Comparison of ENCODE assay signal across 3 cellular contexts in the genomic region with DNA sequence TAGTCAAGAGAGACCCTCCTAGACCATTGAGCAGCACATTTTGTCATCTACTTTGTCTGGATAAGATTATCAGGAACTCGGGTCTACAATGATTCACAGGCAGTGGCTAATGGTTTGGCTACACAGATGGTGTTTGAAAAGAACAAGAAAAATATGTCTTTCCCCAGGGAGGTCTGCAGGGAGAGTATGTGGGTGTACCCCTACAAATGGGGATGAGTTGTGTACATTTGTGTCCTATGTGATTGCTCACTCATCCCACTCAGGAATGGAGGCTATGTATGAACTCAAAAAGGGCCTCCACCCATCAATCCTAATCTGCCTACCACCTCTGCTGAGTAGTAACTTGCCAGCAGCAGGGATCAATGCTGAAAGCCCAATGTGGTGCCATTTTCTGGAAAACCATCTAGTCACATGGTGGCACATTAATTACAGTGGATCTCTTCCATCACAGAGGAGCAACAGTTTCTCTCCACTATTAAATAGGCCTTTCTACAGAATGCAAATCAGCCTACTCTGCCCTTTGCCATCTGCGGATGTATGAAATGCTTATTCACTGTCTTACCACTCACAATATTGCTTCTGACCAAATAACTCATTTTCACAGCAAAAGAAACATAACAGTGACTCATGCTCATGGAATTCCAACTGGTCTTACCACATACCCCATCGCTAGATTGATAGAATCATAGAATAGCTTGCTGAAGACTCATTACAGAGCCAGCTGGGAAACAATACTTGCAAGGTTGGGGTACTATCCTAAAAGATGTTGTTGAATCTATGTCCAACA.
A peak's percentile ranks its signal among the peaks of the same experiment; 100 is the strongest.
TF ChIP-seq lines count a peak whose summit lies in the region.

No MANE protein-coding gene starts in this region.

TF ChIP-seq in A549, 52 proteins besides CTCF, POLR2A, EP300 and RAD21:
- no peak for TF ChIP-seq CBX2 (IDR thresholded peaks at IDR 0.05; ENCODE audit: borderline replicate concordance, low read depth)
- TF ChIP-seq FOSL2 (IDR thresholded peaks at IDR 0.05), result no peak
- TF ChIP-seq FOSL2 (CRISPR knock-in tag; IDR thresholded peaks at IDR 0.05), result peak; percentile 53; the same call in 1 of the 2 replicates
- TF ChIP-seq GATA3 (IDR thresholded peaks at IDR 0.05; ENCODE audit: borderline replicate concordance), result no peak
- no peak for TF ChIP-seq EHF (CRISPR knock-in tag; IDR thresholded peaks at IDR 0.05)
- no peak for TF ChIP-seq CHD4 (IDR thresholded peaks at IDR 0.05; ENCODE audit: borderline replicate concordance)
- no peak for TF ChIP-seq MAFK (IDR thresholded peaks at IDR 0.05; ENCODE audit: partially characterized antibody)

TF ChIP-seq in HCT116, 20 proteins besides CTCF, POLR2A, EP300 and RAD21:
- TF ChIP-seq SRF (IDR thresholded peaks at IDR 0.05; ENCODE audit: low read depth) (no peak), JUND (IDR thresholded peaks at IDR 0.05) (no peak), CBX3 (IDR thresholded peaks at IDR 0.05; ENCODE audit: low read depth) (no peak), EGR1 (IDR thresholded peaks at IDR 0.05; ENCODE audit: low read depth) (no peak), EZH2 (IDR thresholded peaks at IDR 0.05) (no peak), EZH2phosphoT487 (IDR thresholded peaks at IDR 0.05; ENCODE audit: borderline replicate concordance) (no peak), CEBPB (IDR thresholded peaks at IDR 0.05; ENCODE audit: low read depth) (no peak), SP1 (IDR thresholded peaks at IDR 0.05; ENCODE audit: low read depth) (no peak), FOSL1 (IDR thresholded peaks at IDR 0.05; ENCODE audit: low read depth) (no peak), SIN3A (IDR thresholded peaks at IDR 0.05; ENCODE audit: low read depth) (no peak)
- TF ChIP-seq, protein P1, sequence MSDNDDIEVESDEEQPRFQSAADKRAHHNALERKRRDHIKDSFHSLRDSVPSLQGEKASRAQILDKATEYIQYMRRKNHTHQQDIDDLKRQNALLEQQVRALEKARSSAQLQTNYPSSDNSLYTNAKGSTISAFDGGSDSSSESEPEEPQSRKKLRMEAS (IDR thresholded peaks at IDR 0.05), result no peak
- TF ChIP-seq, protein P2, sequence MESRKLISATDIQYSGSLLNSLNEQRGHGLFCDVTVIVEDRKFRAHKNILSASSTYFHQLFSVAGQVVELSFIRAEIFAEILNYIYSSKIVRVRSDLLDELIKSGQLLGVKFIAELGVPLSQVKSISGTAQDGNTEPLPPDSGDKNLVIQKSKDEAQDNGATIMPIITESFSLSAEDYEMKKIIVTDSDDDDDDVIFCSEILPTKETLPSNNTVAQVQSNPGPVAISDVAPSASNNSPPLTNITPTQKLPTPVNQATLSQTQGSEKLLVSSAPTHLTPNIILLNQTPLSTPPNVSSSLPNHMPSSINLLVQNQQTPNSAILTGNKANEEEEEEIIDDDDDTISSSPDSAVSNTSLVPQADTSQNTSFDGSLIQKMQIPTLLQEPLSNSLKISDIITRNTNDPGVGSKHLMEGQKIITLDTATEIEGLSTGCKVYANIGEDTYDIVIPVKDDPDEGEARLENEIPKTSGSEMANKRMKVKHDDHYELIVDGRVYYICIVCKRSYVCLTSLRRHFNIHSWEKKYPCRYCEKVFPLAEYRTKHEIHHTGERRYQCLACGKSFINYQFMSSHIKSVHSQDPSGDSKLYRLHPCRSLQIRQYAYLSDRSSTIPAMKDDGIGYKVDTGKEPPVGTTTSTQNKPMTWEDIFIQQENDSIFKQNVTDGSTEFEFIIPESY (IDR thresholded peaks at IDR 0.05; ENCODE audit: extremely low read depth, insufficient replicate concordance, low read length), result no peak
- TF ChIP-seq, protein P3, sequence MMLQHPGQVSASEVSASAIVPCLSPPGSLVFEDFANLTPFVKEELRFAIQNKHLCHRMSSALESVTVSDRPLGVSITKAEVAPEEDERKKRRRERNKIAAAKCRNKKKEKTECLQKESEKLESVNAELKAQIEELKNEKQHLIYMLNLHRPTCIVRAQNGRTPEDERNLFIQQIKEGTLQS (IDR thresholded peaks at IDR 0.05), result no peak

TF ChIP-seq in SK-N-SH, 30 proteins besides CTCF, POLR2A, EP300 and RAD21:
- TF ChIP-seq, protein P4, sequence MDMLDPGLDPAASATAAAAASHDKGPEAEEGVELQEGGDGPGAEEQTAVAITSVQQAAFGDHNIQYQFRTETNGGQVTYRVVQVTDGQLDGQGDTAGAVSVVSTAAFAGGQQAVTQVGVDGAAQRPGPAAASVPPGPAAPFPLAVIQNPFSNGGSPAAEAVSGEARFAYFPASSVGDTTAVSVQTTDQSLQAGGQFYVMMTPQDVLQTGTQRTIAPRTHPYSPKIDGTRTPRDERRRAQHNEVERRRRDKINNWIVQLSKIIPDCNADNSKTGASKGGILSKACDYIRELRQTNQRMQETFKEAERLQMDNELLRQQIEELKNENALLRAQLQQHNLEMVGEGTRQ (IDR thresholded peaks at IDR 0.05; ENCODE audit: borderline replicate concordance, low read depth, low read length), result no peak
- TF ChIP-seq TAF1 (IDR thresholded peaks at IDR 0.05; ENCODE audit: borderline replicate concordance, low read depth, low read length), result no peak
- no peak for TF ChIP-seq MXI1 (IDR thresholded peaks at IDR 0.05; ENCODE audit: low read depth, low read length)
- no peak for TF ChIP-seq JUND (IDR thresholded peaks at IDR 0.05)
- TF ChIP-seq POLR2AphosphoS5 (IDR thresholded peaks at IDR 0.05; ENCODE audit: low read depth, low read length), result no peak
- TF ChIP-seq, protein P5, sequence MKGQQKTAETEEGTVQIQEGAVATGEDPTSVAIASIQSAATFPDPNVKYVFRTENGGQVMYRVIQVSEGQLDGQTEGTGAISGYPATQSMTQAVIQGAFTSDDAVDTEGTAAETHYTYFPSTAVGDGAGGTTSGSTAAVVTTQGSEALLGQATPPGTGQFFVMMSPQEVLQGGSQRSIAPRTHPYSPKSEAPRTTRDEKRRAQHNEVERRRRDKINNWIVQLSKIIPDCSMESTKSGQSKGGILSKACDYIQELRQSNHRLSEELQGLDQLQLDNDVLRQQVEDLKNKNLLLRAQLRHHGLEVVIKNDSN (IDR thresholded peaks at IDR 0.05; ENCODE audit: borderline replicate concordance, low read depth), result no peak
- no peak for TF ChIP-seq FOSL2 (IDR thresholded peaks at IDR 0.05; ENCODE audit: borderline replicate concordance, low read depth)
